Comparison of ENCODE assay signal across 23 cellular contexts in the genomic region with DNA sequence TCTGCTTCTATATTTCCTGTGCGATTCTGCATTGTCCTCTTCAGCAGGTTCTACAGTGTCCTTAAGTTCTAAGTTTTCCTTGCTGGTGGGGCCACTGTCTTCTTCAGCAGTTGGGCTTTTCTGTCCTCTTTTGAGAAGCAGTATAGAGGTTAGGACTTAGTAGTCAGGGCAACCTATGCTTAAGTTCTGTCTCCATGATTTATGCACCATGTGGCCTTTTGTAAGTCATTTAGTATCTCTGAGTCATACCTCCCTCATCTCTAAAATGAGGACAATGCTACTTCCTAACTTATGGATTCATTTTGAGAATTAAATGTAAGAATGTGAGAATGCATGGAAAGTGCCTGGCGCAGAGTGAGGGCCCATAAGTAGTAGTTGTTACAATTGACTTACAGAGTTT. TPM values are rescaled to one million over a fixed set of nuclear protein-coding genes. Genes with fewer than 3 reads are reported as not detected.
DNase-seq lines count a peak whose midpoint lies in the region; ATAC-seq, FAIRE-seq and TF ChIP-seq lines count a peak whose summit lies in the region.
"Had no signal": no experiment of that assay in that cellular context is flagged by ENCODE, and none has a peak within 500 bp of the region (broad histone marks: within the 10 kb centered on the region; RNA-seq: fewer than 3 reads in every experiment).

No MANE protein-coding gene starts in this region.

- H3K9me3 ChIP-seq in T-helper 17 cell (ENCODE audit: control insufficient read depth, low read length, poor library complexity, severe bottlenecking), result no peaks in the 10 kb centered on the region
- H3K9me3 ChIP-seq: Peyer's patch had no signal

- TF ChIP-seq POLR2A in H54 (IDR thresholded peaks at IDR 0.05; ENCODE audit: low read depth, low read length), result no peak

- TF ChIP-seq CTCF in nephron (IDR thresholded peaks at IDR 0.05; ENCODE audit: unreplicated experiment in 3 of 3), result no peak

- H3K4me1 Mint-ChIP-seq in nephron (peaks cover 33% of the 10 kb centered on the region), T-helper 17 cell (no peaks in the 10 kb centered on the region)
- H3K4me1 Mint-ChIP-seq: CD4-positive, alpha-beta memory T cell had no signal

- ATAC-seq in T-helper 17 cell, result no peak
- no peak for ATAC-seq in HG03139 (IDR thresholded peaks at IDR 0.05; ENCODE audit: unreplicated experiment)
- ATAC-seq: GM12878 had no signal

- H3K36me3 Mint-ChIP-seq in nephron (ENCODE audit: low read depth) (no peaks in the 10 kb centered on the region), T-helper 17 cell (ENCODE audit: low read depth) (no peaks in the 10 kb centered on the region)
- H3K36me3 Mint-ChIP-seq: CD4-positive, alpha-beta memory T cell had no signal

- H3K27ac Mint-ChIP-seq in nephron (peak overlapping the region in 2 of 3 experiments; percentile 45 to 59), T-helper 17 cell (no peak overlapping the region)
- H3K27ac Mint-ChIP-seq: CD4-positive, alpha-beta memory T cell had no signal

- peak; percentile 3 for DNase-seq in activated CD4-positive, alpha-beta T cell treated with anti-CD3 and anti-CD28 coated beads for 48 hours
- no peak for DNase-seq in activated CD4-positive, alpha-beta T cell treated with anti-CD3 and anti-CD28 coated beads for 1 hour
- DNase-seq in H54 (ENCODE audit: insufficient read length, low spot score) (no peak), OCI-M1 (lab: John Stamatoyannopoulos, UW) (peak; percentile 11), T-helper 17 cell (no peak)
- DNase-seq: CD4-positive, alpha-beta memory T cell; COR-L47; DMS79; EL; GDM1; H7; NCI-H2029; NCI-H446; NCI-H524 treated with DMSO at 0.1 percent for 48 hours; Peyer's patch; SIG-M5; SW 1271 had no signal

- FAIRE-seq in H54 (lab: Jason Lieb, UNC), result peak; percentile 52
- FAIRE-seq: GM12878 had no signal

- no peaks in the 10 kb centered on the region for H3K27me3 Mint-ChIP-seq in nephron (ENCODE audit: low read depth)
- H3K27me3 Mint-ChIP-seq in T-helper 17 cell, result peaks cover 6% of the 10 kb centered on the region

- no peak overlapping the region for H3K4me3 Mint-ChIP-seq in nephron
- no peak overlapping the region for H3K4me3 Mint-ChIP-seq in T-helper 17 cell

- H3K9me3 Mint-ChIP-seq in nephron, result no peaks in the 10 kb centered on the region

RNA-seq across cellular contexts. Expression of gene GRIN3A, which starts 46.8 kb away (rescaled TPM):
- not detected for total RNA-seq in T-helper 17 cell
- total RNA-seq: A673, GM12878, H7, HT-29, OCI-LY7 had no signal

Comparison
In these comparisons a context has a peak if more than half of its experiments do, and no peak if none do; other contexts are left out.
1. DNase-seq: peak in activated CD4-positive, alpha-beta T cell treated with anti-CD3 and anti-CD28 coated beads for 48 hours (single experiment) and OCI-M1 (single experiment); none in activated CD4-positive, alpha-beta T cell treated with anti-CD3 and anti-CD28 coated beads for 1 hour (single experiment), H54 (single experiment) and T-helper 17 cell (0 of 3).